25 cellular contexts compared by ENCODE assay signal in the genomic region with DNA sequence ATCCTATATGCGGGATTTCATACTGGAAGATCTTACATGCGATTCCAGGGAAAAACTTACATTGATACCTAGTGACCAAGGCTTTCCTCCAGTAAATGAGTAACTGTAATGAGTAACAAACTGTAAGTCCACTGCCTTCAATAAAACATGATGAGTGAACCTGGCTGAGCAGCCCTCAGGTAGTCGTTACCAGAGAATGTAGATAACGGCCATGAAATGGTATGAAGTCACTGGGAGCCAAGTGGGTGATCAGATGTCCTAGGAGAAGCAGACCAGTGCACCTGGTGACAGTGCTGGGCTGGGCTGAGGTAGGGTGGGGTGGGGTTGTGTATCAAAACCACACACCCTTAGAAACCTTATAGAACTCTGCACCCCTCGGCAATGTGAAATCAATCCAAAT.
"Had no signal": no experiment of that assay in that cellular context is flagged by ENCODE, and none has a peak within 500 bp of the region (broad histone marks: within the 10 kb centered on the region; RNA-seq: fewer than 3 reads in every experiment).

No MANE protein-coding gene starts in this region.

- H3K27me3 ChIP-seq: adrenal gland, ascending aorta, brain microvascular endothelial cell, ovary, thyroid gland had no signal

- H3K4me3 ChIP-seq: adrenal gland, ascending aorta, coronary artery, lung, ovary, psoas muscle, thyroid gland had no signal

- H3K9me3 ChIP-seq: adrenal gland, ascending aorta, ovary, psoas muscle, thyroid gland had no signal

- H3K36me3 ChIP-seq: adrenal gland, ascending aorta, brain microvascular endothelial cell, ovary, thyroid gland had no signal

- DNase-seq: activated B cell treated with CpG ODN at 0.5 μM for 24 hours; activated CD4-positive, alpha-beta T cell treated with anti-CD3 and anti-CD28 coated beads for 36 hours; activated CD4-positive, alpha-beta T cell treated with anti-CD3 and anti-CD28 coated beads, Interleukin-2, amount 50 U/mL, for 4 hours; activated CD8-positive, alpha-beta memory T cell treated with anti-CD3 and anti-CD28 coated beads for 24 hours; activated CD8-positive, alpha-beta memory T cell treated with anti-CD3 and anti-CD28 coated beads, Interleukin-2, amount 50 U/mL, for 4 hours; activated T-cell treated with anti-CD3 and anti-CD28 coated beads, Interleukin-2, amount 50 U/mL, for 24 hours; adrenal gland; brain microvascular endothelial cell; endodermal cell; foreskin fibroblast; immature natural killer cell; left cardiac atrium; natural killer cell; ovary; psoas muscle; right cardiac atrium; stimulated activated CD4-positive, alpha-beta T cell treated with anti-CD3 and anti-CD28 coated beads, Interleukin-12 subunit alpha, Interleukin-12 subunit beta, amount 100 ng/mL, for 4 hours; stimulated activated CD4-positive, alpha-beta T cell treated with anti-CD3 and anti-CD28 coated beads, Interleukin-4, amount 100 ng/mL, for 4 hours; substantia nigra; T1000; thyroid gland had no signal

- ATAC-seq: activated CD4-positive, alpha-beta T cell treated with anti-CD3 and anti-CD28 coated beads for 36 hours; activated T-helper 17 cell treated with anti-CD3 and anti-CD28 coated beads, Interleukin-2, amount 50 U/mL, for 72 hours; left cardiac atrium; natural killer cell; psoas muscle; right cardiac atrium had no signal

- H3K4me1 ChIP-seq: adrenal gland, ascending aorta, psoas muscle, thyroid gland had no signal

- H3K27ac ChIP-seq: adrenal gland, ascending aorta, brain microvascular endothelial cell, coronary artery, ovary, psoas muscle, thyroid gland had no signal
